22 cellular contexts compared by ENCODE assay signal in the genomic region with DNA sequence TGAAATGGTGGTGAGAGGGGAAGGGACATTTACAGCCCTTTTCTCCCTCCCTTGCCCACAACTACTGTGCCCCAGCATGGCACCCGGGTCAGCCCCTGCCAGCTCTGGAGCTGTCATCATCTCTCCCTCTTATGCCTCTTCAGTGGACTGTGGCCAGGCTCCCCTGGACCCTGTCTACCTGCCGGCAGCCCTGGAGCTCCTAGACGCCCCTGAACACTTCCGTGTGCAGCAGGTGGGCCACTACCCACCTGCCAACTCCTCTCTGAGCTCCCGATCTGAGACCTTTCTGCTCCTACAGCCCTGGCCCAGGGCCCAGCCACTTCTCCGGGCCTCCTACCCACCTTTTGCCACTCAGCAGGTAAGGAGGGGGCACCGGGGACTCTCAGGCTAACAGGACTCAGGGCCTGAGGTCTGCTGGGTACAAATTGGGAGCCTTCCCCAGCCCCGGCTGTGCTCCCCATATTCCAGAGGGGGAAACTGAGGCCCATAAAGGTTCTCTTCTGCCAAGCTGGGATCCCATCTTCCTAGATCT. TPM values are rescaled to one million over a fixed set of nuclear protein-coding genes. Genes with fewer than 3 reads are reported as not detected.
"Had no signal": no experiment of that assay in that cellular context is flagged by ENCODE, and none has a peak within 500 bp of the region (broad histone marks: within the 10 kb centered on the region; RNA-seq: fewer than 3 reads in every experiment).

No MANE protein-coding gene starts in this region.

- H3K4me1 ChIP-seq: parathyroid adenoma had no signal

- H3K27ac Mint-ChIP-seq: activated CD4-positive, alpha-beta memory T cell treated with anti-CD3 and anti-CD28 coated beads for 36 hours; activated naive CD4-positive, alpha-beta T cell treated with anti-CD3 and anti-CD28 coated beads, Interleukin-2, amount 10 ng/mL, durations not matched to agents 7 days and 5 days; activated T-helper 1 cell treated with anti-CD3 and anti-CD28 coated beads, Interleukin-12 subunit alpha, Interleukin-12 subunit beta, Interleukin-2, Interleukin-4 antibody, amounts not matched to agents 30 ng/mL and 10 ng/mL and 1 ng/mL, durations not matched to agents 14 hours and 24 hours and 36 hours had no signal

- H3K4me2 ChIP-seq: smooth muscle cell had no signal

- DNase-seq: activated CD4-positive, alpha-beta memory T cell treated with anti-CD3 and anti-CD28 coated beads for 36 hours; activated CD4-positive, alpha-beta T cell treated with anti-CD3 and anti-CD28 coated beads for 48 hours; activated CD8-positive, alpha-beta memory T cell treated with anti-CD3 and anti-CD28 coated beads, Interleukin-2, amount 50 U/mL, for 4 hours; activated effector memory CD4-positive, alpha-beta T cell treated with anti-CD3 and anti-CD28 coated beads, Interleukin-2, amount 50 U/mL, for 16 hours; activated naive CD4-positive, alpha-beta T cell treated with anti-CD3 and anti-CD28 coated beads, Interleukin-2, amount 10 ng/mL, durations not matched to agents 7 days and 5 days; activated T-cell treated with anti-CD3 and anti-CD28 coated beads, Interleukin-2, amount 50 U/mL, for 1 hour; amniotic stem cell; foreskin fibroblast; heart right ventricle; naive thymus-derived CD4-positive, alpha-beta T cell; stimulated activated CD4-positive, alpha-beta T cell treated with anti-CD3 and anti-CD28 coated beads, Interleukin-1b, Interleukin-23, amount 100 ng/mL, for 48 hours; stimulated activated CD4-positive, alpha-beta T cell treated with anti-CD3 and anti-CD28 coated beads, Interleukin-4, amount 100 ng/mL, for 4 hours; stimulated activated CD8-positive, alpha-beta memory T cell treated with anti-CD3 and anti-CD28 coated beads, Interleukin-4, amount 100 ng/mL, for 48 hours; stimulated activated naive CD4-positive, alpha-beta T cell; tibial artery had no signal

- H3K9me3 ChIP-seq: heart right ventricle, right atrium auricular region, suprapubic skin, tibial artery had no signal

- H3K27ac ChIP-seq: heart right ventricle, parathyroid adenoma, right atrium auricular region, suprapubic skin, tibial artery had no signal

- H3K79me2 ChIP-seq: parathyroid adenoma had no signal

- H2AFZ ChIP-seq: parathyroid adenoma had no signal

- H3K9me3 Mint-ChIP-seq: activated CD4-positive, alpha-beta memory T cell treated with anti-CD3 and anti-CD28 coated beads for 36 hours; activated naive CD4-positive, alpha-beta T cell treated with anti-CD3 and anti-CD28 coated beads, Interleukin-2, amount 10 ng/mL, durations not matched to agents 7 days and 5 days; activated T-helper 1 cell treated with anti-CD3 and anti-CD28 coated beads, Interleukin-12 subunit alpha, Interleukin-12 subunit beta, Interleukin-2, Interleukin-4 antibody, amounts not matched to agents 30 ng/mL and 10 ng/mL and 1 ng/mL, durations not matched to agents 14 hours and 24 hours and 36 hours; naive thymus-derived CD4-positive, alpha-beta T cell had no signal

- H3K9ac ChIP-seq: parathyroid adenoma had no signal

- H3K4me3 ChIP-seq: heart right ventricle, right atrium auricular region, smooth muscle cell, suprapubic skin, tibial artery had no signal

- H3K4me3 Mint-ChIP-seq: activated CD4-positive, alpha-beta memory T cell treated with anti-CD3 and anti-CD28 coated beads for 36 hours; activated naive CD4-positive, alpha-beta T cell treated with anti-CD3 and anti-CD28 coated beads, Interleukin-2, amount 10 ng/mL, durations not matched to agents 7 days and 5 days; activated T-helper 1 cell treated with anti-CD3 and anti-CD28 coated beads, Interleukin-12 subunit alpha, Interleukin-12 subunit beta, Interleukin-2, Interleukin-4 antibody, amounts not matched to agents 30 ng/mL and 10 ng/mL and 1 ng/mL, durations not matched to agents 14 hours and 24 hours and 36 hours had no signal

RNA-seq across cellular contexts. Expression of gene CD6, which starts 44.4 kb away (rescaled TPM):
- total RNA-seq: endothelial cell of umbilical vein, pulmonary artery endothelial cell had no signal
